In genomic region chr10:59055046-59055445, GRCh38 we compare ENCODE assay signal across 24 cellular contexts.
"Had no signal": no experiment of that assay in that cellular context is flagged by ENCODE, and none has a peak within 500 bp of the region (broad histone marks: within the 10 kb centered on the region; RNA-seq: fewer than 3 reads in every experiment).

No MANE protein-coding gene starts in this region.

- H3K9me3 ChIP-seq: ascending aorta had no signal

- H3K36me3 Mint-ChIP-seq: activated CD4-positive, alpha-beta memory T cell treated with anti-CD3 and anti-CD28 coated beads for 36 hours; activated naive CD4-positive, alpha-beta T cell treated with anti-CD3 and anti-CD28 coated beads, Interleukin-2, amount 10 ng/mL, durations not matched to agents 7 days and 5 days; activated naive CD8-positive, alpha-beta T cell treated with anti-CD3 and anti-CD28 coated beads for 36 hours had no signal

- H3K4me3 ChIP-seq: ascending aorta had no signal

- H3K4me3 Mint-ChIP-seq: activated B cell treated with CpG ODN at 0.5 μM for 24 hours; activated CD4-positive, alpha-beta memory T cell treated with anti-CD3 and anti-CD28 coated beads for 36 hours; activated CD4-positive, alpha-beta T cell treated with anti-CD3 and anti-CD28 coated beads, Interleukin-2, amount 10 ng/mL, durations not matched to agents 24 days and 14 days; activated naive CD4-positive, alpha-beta T cell treated with anti-CD3 and anti-CD28 coated beads, Interleukin-2, amount 10 ng/mL, durations not matched to agents 7 days and 5 days; activated naive CD8-positive, alpha-beta T cell treated with anti-CD3 and anti-CD28 coated beads for 36 hours; brain had no signal

- H3K4me1 ChIP-seq: ascending aorta had no signal

- H3K27ac ChIP-seq: ascending aorta had no signal

- H3K4me1 Mint-ChIP-seq: activated B cell treated with CpG ODN at 0.5 μM for 24 hours; activated CD4-positive, alpha-beta T cell treated with anti-CD3 and anti-CD28 coated beads, Interleukin-2, amount 10 ng/mL, durations not matched to agents 24 days and 14 days; activated naive CD4-positive, alpha-beta T cell treated with anti-CD3 and anti-CD28 coated beads, Interleukin-2, amount 10 ng/mL, durations not matched to agents 7 days and 5 days; activated naive CD8-positive, alpha-beta T cell treated with anti-CD3 and anti-CD28 coated beads for 36 hours had no signal

- H3K27me3 Mint-ChIP-seq: activated B cell treated with CpG ODN at 0.5 μM for 24 hours; activated CD4-positive, alpha-beta T cell treated with anti-CD3 and anti-CD28 coated beads, Interleukin-2, amount 10 ng/mL, durations not matched to agents 24 days and 14 days; activated naive CD4-positive, alpha-beta T cell treated with anti-CD3 and anti-CD28 coated beads, Interleukin-2, amount 10 ng/mL, durations not matched to agents 7 days and 5 days; activated naive CD8-positive, alpha-beta T cell treated with anti-CD3 and anti-CD28 coated beads for 36 hours; brain had no signal

- DNase-seq: activated B cell treated with CpG ODN at 0.5 μM for 24 hours; activated CD4-positive, alpha-beta memory T cell treated with anti-CD3 and anti-CD28 coated beads for 36 hours; activated CD4-positive, alpha-beta T cell treated with anti-CD3 and anti-CD28 coated beads for 1 hour; activated CD4-positive, alpha-beta T cell treated with anti-CD3 and anti-CD28 coated beads, Interleukin-2, amount 10 ng/mL, durations not matched to agents 24 days and 14 days; activated gamma-delta T cell treated with Interleukin-2 at 50 U/mL for 16 hours; activated naive CD4-positive, alpha-beta T cell treated with anti-CD3 and anti-CD28 coated beads, Interleukin-2, amount 10 ng/mL, durations not matched to agents 7 days and 5 days; activated naive CD8-positive, alpha-beta T cell treated with anti-CD3 and anti-CD28 coated beads for 36 hours; activated T-cell treated with anti-CD3 and anti-CD28 coated beads for 4 hours; activated T-cell treated with anti-CD3 and anti-CD28 coated beads, Interleukin-2, amount 50 U/mL, for 48 hours; Kasumi-1; KBM-7; NCI-H1105 treated with DMSO at 0.1 percent for 48 hours; NCI-H146; NCI-H187 treated with DMSO at 0.1 percent for 48 hours; NCI-H2171; NCI-H226; NCI-H526 treated with DMSO at 0.1 percent for 48 hours; NCI-H82; SIG-M5; T-helper 2 cell; T1000 had no signal

- H3K27ac Mint-ChIP-seq: activated B cell treated with CpG ODN at 0.5 μM for 24 hours; activated CD4-positive, alpha-beta memory T cell treated with anti-CD3 and anti-CD28 coated beads for 36 hours; activated CD4-positive, alpha-beta T cell treated with anti-CD3 and anti-CD28 coated beads, Interleukin-2, amount 10 ng/mL, durations not matched to agents 24 days and 14 days; activated naive CD4-positive, alpha-beta T cell treated with anti-CD3 and anti-CD28 coated beads, Interleukin-2, amount 10 ng/mL, durations not matched to agents 7 days and 5 days; activated naive CD8-positive, alpha-beta T cell treated with anti-CD3 and anti-CD28 coated beads for 36 hours; activated T-helper 2 cell treated with anti-CD3 and anti-CD28 coated beads, Interferon-gamma antibody, Interleukin-2, Interleukin-4, amounts not matched to agents 10 μg/mL and 5 μg/mL and 100 μg/mL, durations not matched to agents 14 hours and 24 hours and 36 hours had no signal

- H3K36me3 ChIP-seq: ascending aorta had no signal

- H3K27me3 ChIP-seq: ascending aorta had no signal
